ENCODE assay signal across 8 cellular contexts in genomic region chr7:38107486-38107893, GRCh38.
DNase-seq lines count a peak whose midpoint lies in the region; ATAC-seq and TF ChIP-seq lines count a peak whose summit lies in the region.

No MANE protein-coding gene starts in this region.

- H3K27me3 ChIP-seq in Panc1 (ENCODE audit: control insufficient read depth, insufficient read depth, low read length) (peaks cover 12% of the 10 kb centered on the region; the same call in 1 of the 2 replicates), thyroid gland (no peaks in the 10 kb centered on the region)

- H3K9me3 ChIP-seq in Panc1 (ENCODE audit: control insufficient read depth, insufficient read depth, low read depth, low read length) = no peaks in the 10 kb centered on the region
- no peaks in the 10 kb centered on the region for H3K9me3 ChIP-seq in thyroid gland

- H3K4me1 ChIP-seq in Panc1 (ENCODE audit: control insufficient read depth, insufficient read depth, low read length) (no peaks in the 10 kb centered on the region), thyroid gland (peaks cover 0 to 3% of the 10 kb centered on the region in 2 donors)

- H3K27ac Mint-ChIP-seq in activated T-cell treated with anti-CD3 and anti-CD28 coated beads, Interleukin-2, amount 50 U/mL, for 72 hours = no peak overlapping the region

- H3K4me3 ChIP-seq in Panc1 (ENCODE audit: low read depth in 2 of 2, low read length in 2 of 2) (no peak overlapping the region), thyroid gland (replicated peaks in 1 of 3) (no peak overlapping the region)

- DNase-seq in Caki2 (ENCODE audit: low read depth) (peak; percentile 53), HuH-7.5 (ENCODE audit: low spot score) (peak; percentile 27), Panc1 (ENCODE audit: low read depth, low spot score) (peak; percentile 51), fibroblast of the conjunctiva (ENCODE audit: low read depth) (peak; percentile 14), occipital lobe (lab: John Stamatoyannopoulos, UW) (peak; percentile 3), thyroid gland (peak; percentile 73 to 74)
- peak; percentile 66 to 68 for DNase-seq in activated T-cell treated with anti-CD3 and anti-CD28 coated beads, Interleukin-2, amount 50 U/mL, for 72 hours

- H3K36me3 Mint-ChIP-seq in activated T-cell treated with anti-CD3 and anti-CD28 coated beads, Interleukin-2, amount 50 U/mL, for 72 hours (ENCODE audit: insufficient read depth in 2 of 2) = no peaks in the 10 kb centered on the region

- POLR2A ChIA-PET in Panc1 (lab: Charles Lee) = no interaction called here

- peaks cover 8% of the 10 kb centered on the region for H3K27me3 Mint-ChIP-seq in activated T-cell treated with anti-CD3 and anti-CD28 coated beads, Interleukin-2, amount 50 U/mL, for 72 hours (ENCODE audit: low read depth)

- no TSS peak for BruUV-seq in Panc1 (replicated peaks; lab: Mats Ljungman, UMichigan)

- H3K4me3 Mint-ChIP-seq in activated T-cell treated with anti-CD3 and anti-CD28 coated beads, Interleukin-2, amount 50 U/mL, for 72 hours = no peak overlapping the region

- H3K27ac ChIP-seq in Panc1 (ENCODE audit: low read length) = no peak overlapping the region
- no peak overlapping the region for H3K27ac ChIP-seq in thyroid gland

- in situ Hi-C loops in Caki2 (cut with HindIII; ENCODE audit: low pct_unique_long_range_greater_than_20kb, low sequenced_read_pairs) (loop anchor here (10.0 kb wide), 1 partner anchor 207 kb away; no protein-coding TSS in a partner anchor), Panc1 (cut with HindIII; ENCODE audit: low pct_unique_long_range_greater_than_20kb, low sequenced_read_pairs) (no loop called here)

- no peaks in the 10 kb centered on the region for H3K4me1 Mint-ChIP-seq in activated T-cell treated with anti-CD3 and anti-CD28 coated beads, Interleukin-2, amount 50 U/mL, for 72 hours (ENCODE audit: low read depth)

- ATAC-seq in GM19463 (IDR thresholded peaks at IDR 0.05; ENCODE audit: unreplicated experiment) = peak; percentile 77
- ATAC-seq in Panc1 = peak; percentile 96
- ATAC-seq in activated T-cell treated with anti-CD3 and anti-CD28 coated beads, Interleukin-2, amount 50 U/mL, for 72 hours (replicated peaks in 1 of 2) = peak; percentile 79 to 80

- no peaks in the 10 kb centered on the region for H3K9me3 Mint-ChIP-seq in activated T-cell treated with anti-CD3 and anti-CD28 coated beads, Interleukin-2, amount 50 U/mL, for 72 hours

- 29 to 32% methylated on average over 3 of the region's 3 CpGs for WGBS in thyroid gland, 2 donors

- TF ChIP-seq CTCF in Panc1 (IDR thresholded peaks at IDR 0.05) (peak; percentile 95), thyroid gland (IDR thresholded peaks at IDR 0.05) (peak; percentile 54 to 84 (median 69))

- no peaks in the 10 kb centered on the region for H3K36me3 ChIP-seq in Panc1 (ENCODE audit: control insufficient read depth, insufficient read depth, low read length)
- no peaks in the 10 kb centered on the region for H3K36me3 ChIP-seq in thyroid gland

- intact Hi-C loops in Panc1 (cut with micrococcal nuclease; ENCODE audit: unreplicated experiment) = loop anchor here (1.0 to 5.0 kb wide), 5 partner anchors 115 to 230 kb away; partner anchors contain the start of gene SFRP4
- intact Hi-C loops in thyroid gland (cut with DNase I) = loop anchor here (5.0 to 10.0 kb wide), 2 partner anchors 115 to 193 kb away; partner anchors contain the start of gene SFRP4

- TF ChIP-seq POLR2A in thyroid gland (IDR thresholded peaks at IDR 0.05) = no peak

- CTCF ChIA-PET in Panc1 (lab: Charles Lee) = interaction anchor here (0.6 to 0.7 kb wide), 2 partner anchors 14 to 188 kb away, joined by 3 to 4 read pairs; no protein-coding TSS in a partner anchor

Comparison
In these comparisons a context has a peak if more than half of its experiments do, and no peak if none do; other contexts are left out.
1. DNase-seq: peak in every context shown above with its lines; median percentile 74 in thyroid gland; 67 in activated T-cell treated with anti-CD3 and anti-CD28 coated beads, Interleukin-2, amount 50 U/mL, for 72 hours; 53 in Caki2; 51 in Panc1; 27 in HuH-7.5; 14 in fibroblast of the conjunctiva; 3 in occipital lobe.